In the genomic region with DNA sequence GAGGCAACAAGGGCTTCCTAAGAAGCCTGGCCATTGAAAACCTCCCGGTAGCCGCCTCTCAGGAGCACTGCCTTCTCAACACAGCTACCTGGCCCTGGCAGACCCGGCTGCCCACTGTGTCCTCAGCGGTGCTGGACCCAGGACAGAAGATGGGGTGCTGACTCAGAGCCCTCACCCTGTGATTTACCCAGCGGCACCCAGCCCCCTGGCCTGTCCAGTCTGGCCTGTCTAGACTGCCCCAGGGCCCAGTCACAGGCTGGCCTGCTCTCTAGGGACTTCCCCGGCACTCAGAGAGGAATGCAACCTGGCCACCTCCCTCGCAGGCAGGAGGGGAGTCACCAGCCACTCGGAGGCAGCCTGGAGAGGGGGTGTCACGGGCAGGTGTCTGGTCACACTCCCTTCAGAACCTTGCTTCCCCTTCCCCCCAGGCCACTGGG, we compare ENCODE assay signal across 14 cellular contexts. TPM values are rescaled to one million over a fixed set of nuclear protein-coding genes. Genes with fewer than 3 reads are reported as not detected.
DNase-seq lines count a peak whose midpoint lies in the region; ATAC-seq, FAIRE-seq and TF ChIP-seq lines count a peak whose summit lies in the region.
"Had no signal": no experiment of that assay in that cellular context is flagged by ENCODE, and none has a peak within 500 bp of the region (broad histone marks: within the 10 kb centered on the region; RNA-seq: fewer than 3 reads in every experiment).

No MANE protein-coding gene starts in this region.

- no peak overlapping the region for H3K4me3 Mint-ChIP-seq in astrocyte (ENCODE audit: unreplicated experiment)
- peak overlapping the region; percentile 25 for H3K4me3 Mint-ChIP-seq in type B pancreatic cell

- H3K4me2 ChIP-seq in astrocyte (ENCODE audit: low read length): peak overlapping the region; percentile 32

- DNase-seq in astrocyte (ENCODE audit: low read depth) (no peak), kidney tubule cell (ENCODE audit: low spot score) (peak; percentile 97), type B pancreatic cell (ENCODE audit: extremely low spot score, unreplicated experiment) (no peak), HEK293T (ENCODE audit: extremely low spot score) (no peak), NCI-H2227 treated with DMSO at 0.1 percent for 48 hours (lab: John Stamatoyannopoulos, UW) (no peak)
- no peak for DNase-seq in activated CD4-positive, alpha-beta T cell treated with anti-CD3 and anti-CD28 coated beads, Interleukin-2, amount 50 U/mL, for 48 hours
- DNase-seq: anterior cingulate cortex, DMS 273 treated with DMSO at 0.1 percent for 48 hours, NCI-H446 treated with DMSO at 0.1 percent for 48 hours, right cardiac atrium, RPMI8226 had no signal

- H3K79me2 ChIP-seq in astrocyte (ENCODE audit: insufficient read depth, low read length): peaks cover 100% of the 10 kb centered on the region

- CTCF ChIA-PET in HEK293 (lab: Yijun Ruan, JAX) (interaction anchor here (3.2 kb wide), 1 partner anchor 28 kb away, joined by 25 read pairs; no protein-coding TSS in a partner anchor), HEK293T (lab: Yijun Ruan, JAX) (no interaction called here)

- H3K27ac Mint-ChIP-seq in astrocyte (ENCODE audit: unreplicated experiment) (peak overlapping the region; percentile 26), type B pancreatic cell (peak overlapping the region; percentile 85)

- no peaks in the 10 kb centered on the region for H3K27me3 ChIP-seq in astrocyte (ENCODE audit: insufficient read depth, low read length)

- H3K36me3 Mint-ChIP-seq in astrocyte (ENCODE audit: low read depth, unreplicated experiment) (peaks cover 2% of the 10 kb centered on the region), type B pancreatic cell (no peaks in the 10 kb centered on the region)

- H4K20me1 ChIP-seq in astrocyte (ENCODE audit: insufficient read depth, low read length): peaks cover 100% of the 10 kb centered on the region

- POLR2A ChIA-PET in HEK293 (lab: Yijun Ruan, JAX): no interaction called here
- POLR2A ChIA-PET in HEK293T (lab: Yijun Ruan, JAX): no interaction called here

- no peak overlapping the region for H3K27ac ChIP-seq in HEK293 (ENCODE audit: extremely low read depth, low read depth, low read length)
- H3K27ac ChIP-seq in astrocyte (ENCODE audit: low read depth, low read length): no peak overlapping the region

- H3K27me3 Mint-ChIP-seq in astrocyte (ENCODE audit: low read depth, unreplicated experiment): no peaks in the 10 kb centered on the region
- H3K27me3 Mint-ChIP-seq in type B pancreatic cell: no peaks in the 10 kb centered on the region

- no peak for TF ChIP-seq CTCF in HEK293 (tag by site-specific recombination; IDR thresholded peaks at IDR 0.05)
- TF ChIP-seq CTCF in astrocyte (IDR thresholded peaks at IDR 0.05; ENCODE audit: insufficient read depth, low read depth, low read length): no peak
- TF ChIP-seq CTCF in type B pancreatic cell (conservative IDR thresholded peaks at IDR 0.05): no peak

- no peak overlapping the region for H3K9ac ChIP-seq in astrocyte (ENCODE audit: low read length)

- no peak for ATAC-seq in GM19395 (IDR thresholded peaks at IDR 0.05; ENCODE audit: unreplicated experiment)
- ATAC-seq: right cardiac atrium had no signal

- no peak overlapping the region for H2AFZ ChIP-seq in astrocyte (ENCODE audit: low read depth, low read length)

- H3K9me3 Mint-ChIP-seq in astrocyte (ENCODE audit: unreplicated experiment): no peaks in the 10 kb centered on the region
- no peaks in the 10 kb centered on the region for H3K9me3 Mint-ChIP-seq in type B pancreatic cell

- peaks cover 55% of the 10 kb centered on the region for H3K4me1 Mint-ChIP-seq in astrocyte (ENCODE audit: low read depth, unreplicated experiment)
- H3K4me1 Mint-ChIP-seq in type B pancreatic cell (ENCODE audit: unreplicated experiment): peaks cover 22% of the 10 kb centered on the region

- peaks cover 22% of the 10 kb centered on the region for H3K4me1 ChIP-seq in HEK293 (ENCODE audit: control insufficient read depth, insufficient read depth, low read length)
- peaks cover 48% of the 10 kb centered on the region for H3K4me1 ChIP-seq in astrocyte (ENCODE audit: insufficient read depth, low read length)

- H3K9me3 ChIP-seq in HEK293 (ENCODE audit: control insufficient read depth, insufficient read depth, low read depth, low read length): no peaks in the 10 kb centered on the region
- H3K9me3 ChIP-seq in astrocyte (ENCODE audit: insufficient read depth, low read depth, low read length): no peaks in the 10 kb centered on the region
- H3K9me3 ChIP-seq: HAP-1 had no signal

- H3K4me3 ChIP-seq in HEK293 (ENCODE audit: low read depth, low read length) (no peak overlapping the region), astrocyte (ENCODE audit: insufficient read depth, low read depth, low read length) (no peak overlapping the region)
- H3K4me3 ChIP-seq: HAP-1 had no signal

- H3K36me3 ChIP-seq in HEK293 (ENCODE audit: control insufficient read depth in 2 of 2, insufficient read depth in 1 of 2, low read length in 2 of 2) (no peaks in the 10 kb centered on the region), astrocyte (ENCODE audit: insufficient read depth, low read length) (no peaks in the 10 kb centered on the region)

- no peak for FAIRE-seq in astrocyte (lab: Jason Lieb, UNC)

TF ChIP-seq in HEK293, 187 proteins besides CTCF, POLR2A, EP300 and RAD21:
- TF ChIP-seq, protein P1, sequence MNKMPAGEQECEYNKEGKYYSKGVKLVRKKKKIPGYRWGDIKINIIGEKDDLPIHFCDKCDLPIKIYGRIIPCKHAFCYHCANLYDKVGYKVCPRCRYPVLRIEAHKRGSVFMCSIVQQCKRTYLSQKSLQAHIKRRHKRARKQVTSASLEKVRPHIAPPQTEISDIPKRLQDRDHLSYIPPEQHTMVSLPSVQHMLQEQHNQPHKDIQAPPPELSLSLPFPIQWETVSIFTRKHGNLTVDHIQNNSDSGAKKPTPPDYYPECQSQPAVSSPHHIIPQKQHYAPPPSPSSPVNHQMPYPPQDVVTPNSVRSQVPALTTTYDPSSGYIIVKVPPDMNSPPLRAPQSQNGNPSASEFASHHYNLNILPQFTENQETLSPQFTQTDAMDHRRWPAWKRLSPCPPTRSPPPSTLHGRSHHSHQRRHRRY (tag by site-specific recombination; IDR thresholded peaks at IDR 0.05): no peak
- TF ChIP-seq WT1 (tag by site-specific recombination; IDR thresholded peaks at IDR 0.05) (peak; percentile 44; the same call in 1 of the 2 replicates), ZIC2 (tag by site-specific recombination; IDR thresholded peaks at IDR 0.05) (0 out of 2 replicates have a peak, but pooled peaks have one; percentile 20), OSR2 (tag by site-specific recombination; IDR thresholded peaks at IDR 0.05) (peak; percentile 51; the same call in 1 of the 2 replicates)

TF ChIP-seq in HEK293T, 16 proteins besides CTCF, POLR2A, EP300 and RAD21:
- no peak for TF ChIP-seq FOXK2 (IDR thresholded peaks at IDR 0.05)
- TF ChIP-seq SP1 (IDR thresholded peaks at IDR 0.05): no peak
- no peak for TF ChIP-seq ELF4 (IDR thresholded peaks at IDR 0.05)
- no peak for TF ChIP-seq FOXA1 (IDR thresholded peaks at IDR 0.05)
- no peak for TF ChIP-seq L3MBTL2 (conservative IDR thresholded peaks at IDR 0.05)
- no peak for TF ChIP-seq ARNT (IDR thresholded peaks at IDR 0.05)
- no peak for TF ChIP-seq SUZ12 (IDR thresholded peaks at IDR 0.05)
- no peak for TF ChIP-seq BHLHE40 (IDR thresholded peaks at IDR 0.05; ENCODE audit: borderline replicate concordance)
- no peak for TF ChIP-seq CTBP1 (IDR thresholded peaks at IDR 0.05; ENCODE audit: borderline replicate concordance)
- TF ChIP-seq FOXM1 (IDR thresholded peaks at IDR 0.05; ENCODE audit: borderline replicate concordance): no peak
- no peak for TF ChIP-seq TARDBP (IDR thresholded peaks at IDR 0.05)
- no peak for TF ChIP-seq NFRKB (IDR thresholded peaks at IDR 0.05)

RNA-seq across cellular contexts. Expression of a gene that starts 20.1 kb away (rescaled TPM):
- total RNA-seq in astrocyte (239 and 247 TPM in 2 replicates), type B pancreatic cell (ENCODE audit: low replicate concordance) (33.3 and 94.7 TPM in 2 replicates)

RNA-seq across cellular contexts. Expression of a gene that starts 38.7 kb away (rescaled TPM):
- total RNA-seq in astrocyte (3.7 and 4.7 TPM in 2 replicates), type B pancreatic cell (ENCODE audit: low replicate concordance) (17.7 and 36.8 TPM in 2 replicates)

RNA-seq across cellular contexts. Expression of a gene that starts 46.8 kb away (rescaled TPM):
- total RNA-seq in astrocyte (132 and 143 TPM in 2 replicates), type B pancreatic cell (ENCODE audit: low replicate concordance) (116 and 153 TPM in 2 replicates)

RNA-seq across cellular contexts. Expression of a gene that starts 58.6 kb away (rescaled TPM):
- total RNA-seq in astrocyte (18.3 and 22.5 TPM in 2 replicates), type B pancreatic cell (ENCODE audit: low replicate concordance) (25.1 and 27.1 TPM in 2 replicates)

RNA-seq across cellular contexts. Expression of a gene that starts 58.7 kb away (rescaled TPM):
- total RNA-seq in astrocyte: 15.4 and 15.6 TPM in 2 replicates
- 11.9 and 20.1 TPM in 2 replicates for total RNA-seq in type B pancreatic cell (ENCODE audit: low replicate concordance)
